In the genomic region with DNA sequence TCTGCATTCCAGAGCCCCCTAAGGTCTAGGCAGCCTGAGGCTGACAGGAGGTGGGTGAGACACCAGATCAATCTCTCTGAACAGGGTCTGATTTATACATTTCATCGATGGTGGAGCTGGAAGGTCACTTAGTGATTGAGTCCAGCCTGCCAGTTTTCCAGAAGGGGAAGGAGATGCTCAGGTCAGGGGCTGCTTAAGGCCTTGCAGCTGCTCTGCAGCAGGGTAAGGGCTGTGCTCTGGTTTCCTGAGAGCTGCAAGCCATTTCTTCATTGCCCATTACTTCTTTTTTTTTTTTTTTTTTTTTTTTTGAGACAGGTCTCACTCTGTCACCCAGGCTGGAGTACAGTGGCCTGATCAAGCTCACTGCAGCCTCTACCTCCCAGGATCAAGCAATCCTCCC, we compare ENCODE assay signal across 17 cellular contexts. TPM values are rescaled to one million over a fixed set of nuclear protein-coding genes. Genes with fewer than 3 reads are reported as not detected.
DNase-seq lines count a peak whose midpoint lies in the region; ATAC-seq and TF ChIP-seq lines count a peak whose summit lies in the region.
"Had no signal": no experiment of that assay in that cellular context is flagged by ENCODE, and none has a peak within 500 bp of the region (broad histone marks: within the 10 kb centered on the region; RNA-seq: fewer than 3 reads in every experiment).

No MANE protein-coding gene starts in this region.

- DNase-seq in SKM-1 treated with dmso at 0.1 percent for 144 hours (lab: John Stamatoyannopoulos, UW; ENCODE audit: unreplicated experiment) = peak; percentile 18
- no peak for DNase-seq in SKM-1 (lab: John Stamatoyannopoulos, UW; ENCODE audit: unreplicated experiment)
- DNase-seq in CD4-positive, CD25-positive, alpha-beta regulatory T cell = no peak
- no peak for DNase-seq in NCI-H2227 treated with DMSO at 0.1 percent for 48 hours (lab: John Stamatoyannopoulos, UW)
- DNase-seq: activated effector memory CD4-positive, alpha-beta T cell treated with anti-CD3 and anti-CD28 coated beads, Interleukin-2, amount 50 U/mL, for 16 hours; EL; esophagus squamous epithelium; naive thymus-derived CD4-positive, alpha-beta T cell; NCI-H1092 treated with DMSO at 0.1 percent for 48 hours; NCI-H774; stimulated activated CD4-positive, alpha-beta T cell treated with anti-CD3 and anti-CD28 coated beads, Interleukin-12 subunit alpha, Interleukin-12 subunit beta, amount 100 ng/mL, for 4 hours; stomach; T1000 had no signal

- H3K27me3 Mint-ChIP-seq in CD4-positive, CD25-positive, alpha-beta regulatory T cell = no peaks in the 10 kb centered on the region
- H3K27me3 Mint-ChIP-seq: naive thymus-derived CD4-positive, alpha-beta T cell had no signal

- peaks cover 38% of the 10 kb centered on the region for H3K36me3 ChIP-seq in CD4-positive, CD25-positive, alpha-beta regulatory T cell (ENCODE audit: control insufficient read depth, insufficient read depth, low read length)

- TF ChIP-seq CTCF in VCaP (conservative IDR thresholded peaks at IDR 0.05) = no peak

- H3K9me3 Mint-ChIP-seq in CD4-positive, CD25-positive, alpha-beta regulatory T cell = no peaks in the 10 kb centered on the region
- H3K9me3 Mint-ChIP-seq: naive thymus-derived CD4-positive, alpha-beta T cell had no signal

- ATAC-seq in CD4-positive, CD25-positive, alpha-beta regulatory T cell (ENCODE audit: low read depth in 2 of 2) = no peak
- ATAC-seq in HG03097 (IDR thresholded peaks at IDR 0.05; ENCODE audit: low FRiP score, unreplicated experiment) = no peak
- no peak for ATAC-seq in HG02840 (IDR thresholded peaks at IDR 0.05; ENCODE audit: low FRiP score, unreplicated experiment)
- ATAC-seq: naive thymus-derived CD4-positive, alpha-beta T cell had no signal

- peak overlapping the region in 1 of 4 donors; percentile 27 for H3K4me3 Mint-ChIP-seq in CD4-positive, CD25-positive, alpha-beta regulatory T cell

- peaks cover 23% of the 10 kb centered on the region for H3K36me3 Mint-ChIP-seq in CD4-positive, CD25-positive, alpha-beta regulatory T cell

- H3K4me3 ChIP-seq in CD4-positive, CD25-positive, alpha-beta regulatory T cell (ENCODE audit: low read depth, low read length) = no peak overlapping the region
- H3K4me3 ChIP-seq: esophagus squamous epithelium, stomach had no signal

- peaks cover 8 to 58% (median 43%) of the 10 kb centered on the region in 4 donors for H3K4me1 Mint-ChIP-seq in CD4-positive, CD25-positive, alpha-beta regulatory T cell

- H3K4me1 ChIP-seq in CD4-positive, CD25-positive, alpha-beta regulatory T cell (ENCODE audit: control insufficient read depth, insufficient read depth, low read length, poor library complexity, severe bottlenecking) = peaks cover 42% of the 10 kb centered on the region

- H3K27me3 ChIP-seq in CD4-positive, CD25-positive, alpha-beta regulatory T cell (ENCODE audit: control insufficient read depth, insufficient read depth, low read length) = no peaks in the 10 kb centered on the region
- H3K27me3 ChIP-seq in layer of hippocampus (ENCODE audit: control insufficient read depth, insufficient read depth, low read length) = no peaks in the 10 kb centered on the region
- H3K27me3 ChIP-seq: esophagus squamous epithelium, stomach had no signal

- no peaks in the 10 kb centered on the region for H3K9me3 ChIP-seq in CD4-positive, CD25-positive, alpha-beta regulatory T cell (ENCODE audit: control insufficient read depth in 2 of 2, low read length in 2 of 2)
- H3K9me3 ChIP-seq: esophagus squamous epithelium, stomach had no signal

- H3K27ac ChIP-seq in CD4-positive, CD25-positive, alpha-beta regulatory T cell (ENCODE audit: insufficient read depth, low read length, poor library complexity, severe bottlenecking) = no peak overlapping the region
- H3K27ac ChIP-seq in VCaP (peak overlapping the region; percentile 34; the same call in 1 of the 2 replicates), layer of hippocampus (ENCODE audit: low read depth, low read length) (peak overlapping the region; percentile 16)

- peak overlapping the region; percentile 56 to 95 (median 79) for H3K27ac Mint-ChIP-seq in CD4-positive, CD25-positive, alpha-beta regulatory T cell

RNA-seq across cellular contexts. Expression of a gene that starts 10.7 kb away (rescaled TPM):
- 44.7 TPM for total RNA-seq in CD4-positive, CD25-positive, alpha-beta regulatory T cell
- 10 to 100 TPM; 50.2 to 69.0 (median 60.5) TPM for polyA plus RNA-seq in CD4-positive, CD25-positive, alpha-beta regulatory T cell

RNA-seq across cellular contexts. Expression of a gene that starts 11.3 kb away (rescaled TPM):
- 203 TPM for total RNA-seq in CD4-positive, CD25-positive, alpha-beta regulatory T cell
- polyA plus RNA-seq in CD4-positive, CD25-positive, alpha-beta regulatory T cell = 100 to 1,000 TPM; 294 to 384 (median 336) TPM

RNA-seq across cellular contexts. Expression of a gene that starts 11.8 kb away (rescaled TPM):
- total RNA-seq in CD4-positive, CD25-positive, alpha-beta regulatory T cell = 4.9 TPM
- 10 to 100 TPM in 1 of 4 donors, 1 to 10 TPM in 3; 4.5 to 13.7 (median 7.7) TPM for polyA plus RNA-seq in CD4-positive, CD25-positive, alpha-beta regulatory T cell

RNA-seq across cellular contexts. Expression of a gene that starts 28.5 kb away (rescaled TPM):
- 89.9 TPM for total RNA-seq in CD4-positive, CD25-positive, alpha-beta regulatory T cell
- polyA plus RNA-seq in CD4-positive, CD25-positive, alpha-beta regulatory T cell = 1 to 10 TPM; 2.3 to 3.8 (median 3.1) TPM

RNA-seq across cellular contexts. Expression of a gene that starts 31.8 kb away (rescaled TPM):
- total RNA-seq in CD4-positive, CD25-positive, alpha-beta regulatory T cell = 26.3 TPM
- 10 to 100 TPM; 21.8 to 30.2 (median 26.7) TPM for polyA plus RNA-seq in CD4-positive, CD25-positive, alpha-beta regulatory T cell
